Comparison of ENCODE assay signal across 8 cellular contexts in the genomic region with DNA sequence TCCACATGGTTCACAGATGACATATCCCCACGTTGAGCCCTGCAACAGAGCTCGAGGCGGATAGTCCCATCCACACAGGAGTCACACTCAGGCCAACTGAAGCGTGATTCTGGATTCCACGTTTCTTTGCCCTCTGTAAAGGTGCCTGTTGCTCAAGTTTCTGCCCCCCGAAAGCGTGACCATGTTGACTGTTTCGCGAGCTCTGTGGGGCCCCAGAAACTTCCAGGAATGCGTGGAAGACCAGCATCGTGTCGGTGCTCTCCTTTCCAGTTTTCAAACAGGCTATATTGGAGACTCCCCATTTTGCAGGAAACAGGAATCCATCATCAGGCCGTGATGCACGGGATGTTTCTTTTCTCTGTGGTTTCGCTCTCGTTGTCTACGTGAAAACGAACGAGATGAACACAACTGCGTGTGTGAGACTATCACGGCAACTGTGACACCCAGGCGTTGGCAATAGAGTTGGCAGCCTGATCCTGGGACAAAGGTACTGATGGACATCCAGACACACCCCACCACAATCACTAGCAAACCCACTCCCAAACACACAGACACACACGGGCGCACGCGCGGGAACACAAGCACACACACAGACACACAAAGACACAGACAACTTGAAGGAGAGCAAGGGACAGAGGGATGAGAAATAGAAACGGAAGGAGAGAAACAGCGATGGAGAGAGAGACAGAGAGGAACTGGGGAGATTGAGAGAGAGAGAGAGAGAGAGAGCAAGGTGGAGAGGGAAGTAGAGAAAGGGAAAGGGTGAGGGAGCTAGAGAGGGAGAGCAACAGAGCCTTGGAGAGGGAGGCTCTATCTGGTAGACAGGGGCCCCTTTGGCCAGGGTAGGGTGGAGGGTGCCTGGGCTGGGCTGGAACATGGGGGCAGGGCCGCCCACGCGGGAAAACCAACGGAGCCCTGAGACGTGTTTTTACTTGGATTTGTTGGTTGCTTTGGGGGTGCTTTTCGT.
DNase-seq lines count a peak whose midpoint lies in the region; ATAC-seq and TF ChIP-seq lines count a peak whose summit lies in the region.
"Not testable (repeated sequence)": the region's sequence is repeated elsewhere in the genome, so short reads cannot be mapped to it uniquely, and the experiment has no call there.

No MANE protein-coding gene starts in this region.

- peak in 1 of 4 donors; percentile 62 for TF ChIP-seq POLR2A in upper lobe of left lung (IDR thresholded peaks at IDR 0.05)

- WGBS in upper lobe of left lung, 2 donors, result 21 to 25% methylated on average over 35 of the region's 35 CpGs

- DNase-seq in GM12864 (ENCODE audit: low read depth) (peak; percentile 34), cardiac fibroblast (ENCODE audit: low read depth in 2 of 2) (peak; percentile 21 to 51), glutamatergic neuron (peak; percentile 27), lung microvascular endothelial cell (ENCODE audit: low read depth in 2 of 2) (peak; percentile 51 to 89), retina (peak; percentile 77), upper lobe of left lung (peak; percentile 59 to 90)
- DNase-seq in NT2/D1 (ENCODE audit: low read depth, low spot score), result not testable (repeated sequence)
- DNase-seq in activated CD8-positive, alpha-beta memory T cell treated with anti-CD3 and anti-CD28 coated beads, Interleukin-2, amount 50 U/mL, for 48 hours, result peak; percentile 80

- not testable (repeated sequence) for H3K4me1 Mint-ChIP-seq in glutamatergic neuron (ENCODE audit: low read depth, unreplicated experiment)

- TF ChIP-seq EP300 in upper lobe of left lung (IDR thresholded peaks at IDR 0.05), result not testable (repeated sequence)

- not testable (repeated sequence) for TF ChIP-seq CTCF in GM12864 (IDR thresholded peaks at IDR 0.05; ENCODE audit: low read depth, low read length, missing control alignments); cardiac fibroblast (IDR thresholded peaks at IDR 0.05; ENCODE audit: low read depth, low read length); glutamatergic neuron (IDR thresholded peaks at IDR 0.05; ENCODE audit: partially characterized antibody, unreplicated experiment); upper lobe of left lung (IDR thresholded peaks at IDR 0.05)

- peaks cover 19% of the 10 kb centered on the region for H3K36me3 Mint-ChIP-seq in glutamatergic neuron (ENCODE audit: unreplicated experiment)

- H3K4me3 ChIP-seq in GM12864 (ENCODE audit: low read depth, low read length), result peak overlapping the region; percentile 39
- peak overlapping the region; percentile 49 for H3K4me3 ChIP-seq in NT2/D1 (ENCODE audit: insufficient read length, low read depth)
- H3K4me3 ChIP-seq in cardiac fibroblast (replicated peaks in 1 of 2; ENCODE audit: low read depth in 2 of 2, low read length in 2 of 2), result peak overlapping the region; percentile 32 to 64
- H3K4me3 ChIP-seq in upper lobe of left lung, result peak overlapping the region in 3 of 4 donors; percentile 43 to 56 (median 55)

- not testable (repeated sequence) for H3K36me3 ChIP-seq in NT2/D1 (ENCODE audit: insufficient read depth, insufficient read length, low read length); upper lobe of left lung

- H3K9ac ChIP-seq in NT2/D1 (ENCODE audit: insufficient read length, low read depth), result peak overlapping the region; percentile 47

- H3K4me1 ChIP-seq in NT2/D1 (ENCODE audit: insufficient read depth, insufficient read length), result not testable (repeated sequence)
- H3K4me1 ChIP-seq in upper lobe of left lung, result peaks cover 7 to 39% (median 22%) of the 10 kb centered on the region in 4 donors

- H3K27ac Mint-ChIP-seq in glutamatergic neuron (ENCODE audit: unreplicated experiment), result peak overlapping the region; percentile 53

- H3K4me3 Mint-ChIP-seq in glutamatergic neuron (ENCODE audit: unreplicated experiment), result peak overlapping the region; percentile 82

- peak; percentile 54 to 73 for ATAC-seq in upper lobe of left lung (ENCODE audit: low FRiP score in 2 of 2)

- peaks cover 43% of the 10 kb centered on the region for H3K27me3 ChIP-seq in NT2/D1 (ENCODE audit: insufficient read depth, insufficient read length)
- peaks cover 0 to 28% (median 19%) of the 10 kb centered on the region in 4 donors for H3K27me3 ChIP-seq in upper lobe of left lung

- peak overlapping the region; percentile 19 to 89 (median 78) for H3K27ac ChIP-seq in upper lobe of left lung

- not testable (repeated sequence) for H3K9me3 ChIP-seq in NT2/D1 (ENCODE audit: insufficient read depth, low read length); upper lobe of left lung

- H3K9me3 Mint-ChIP-seq in glutamatergic neuron (ENCODE audit: unreplicated experiment), result peaks cover 22% of the 10 kb centered on the region

- H3K27me3 Mint-ChIP-seq in glutamatergic neuron (ENCODE audit: unreplicated experiment), result peaks cover 33% of the 10 kb centered on the region
